Comparison of ENCODE assay signal across 24 cellular contexts in genomic region chr3:4708230-4708629, GRCh38.
"Had no signal": no experiment of that assay in that cellular context is flagged by ENCODE, and none has a peak within 500 bp of the region (broad histone marks: within the 10 kb centered on the region; RNA-seq: fewer than 3 reads in every experiment).

No MANE protein-coding gene starts in this region.

- H3K27ac ChIP-seq: cardiac muscle cell, hepatocyte, pancreas, psoas muscle, stomach, suprapubic skin, transverse colon had no signal

- H3K27ac Mint-ChIP-seq: activated B cell treated with CpG ODN at 0.5 μM for 24 hours; activated CD4-positive, alpha-beta T cell treated with anti-CD3 and anti-CD28 coated beads for 36 hours; activated naive CD8-positive, alpha-beta T cell treated with anti-CD3 and anti-CD28 coated beads, Interleukin-2, amount 50 U/mL, for 24 hours; activated T-cell treated with anti-CD3 and anti-CD28 coated beads, Interleukin-2, amount 50 U/mL, for 72 hours; dendritic cell treated with granulocyte-macrophage colony-stimulating factor and Interleukin-4, amounts not matched to agents 40 ng/mL and 50 ng/mL, for 4 days had no signal

- H3K9me3 Mint-ChIP-seq: activated B cell treated with CpG ODN at 0.5 μM for 24 hours; activated naive CD8-positive, alpha-beta T cell treated with anti-CD3 and anti-CD28 coated beads, Interleukin-2, amount 50 U/mL, for 24 hours; dendritic cell treated with granulocyte-macrophage colony-stimulating factor and Interleukin-4, amounts not matched to agents 40 ng/mL and 50 ng/mL, for 4 days had no signal

- H3K36me3 ChIP-seq: pancreas, transverse colon, uterus had no signal

- H3K4me3 ChIP-seq: cardiac muscle cell, hepatocyte, pancreas, psoas muscle, stomach, suprapubic skin, transverse colon, uterus had no signal

- H3K4me3 Mint-ChIP-seq: activated B cell treated with CpG ODN at 0.5 μM for 24 hours; activated CD4-positive, alpha-beta T cell treated with anti-CD3 and anti-CD28 coated beads for 36 hours; activated naive CD8-positive, alpha-beta T cell treated with anti-CD3 and anti-CD28 coated beads, Interleukin-2, amount 50 U/mL, for 24 hours; activated T-cell treated with anti-CD3 and anti-CD28 coated beads, Interleukin-2, amount 50 U/mL, for 72 hours; dendritic cell treated with granulocyte-macrophage colony-stimulating factor and Interleukin-4, amounts not matched to agents 40 ng/mL and 50 ng/mL, for 4 days had no signal

- DNase-seq: activated B cell treated with CpG ODN at 0.5 μM for 24 hours; activated CD4-positive, alpha-beta T cell treated with anti-CD3 and anti-CD28 coated beads for 36 hours; activated CD4-positive, alpha-beta T cell treated with anti-CD3 and anti-CD28 coated beads, Interleukin-2, amount 50 U/mL, for 48 hours; activated effector memory CD4-positive, alpha-beta T cell treated with anti-CD3 and anti-CD28 coated beads, Interleukin-2, amount 50 U/mL, for 16 hours; activated naive CD4-positive, alpha-beta T cell treated with anti-CD3 and anti-CD28 coated beads, Interleukin-2, amount 50 U/mL, for 16 hours; activated naive CD8-positive, alpha-beta T cell treated with anti-CD3 and anti-CD28 coated beads, Interleukin-2, amount 50 U/mL, for 24 hours; activated T-cell treated with anti-CD3 and anti-CD28 coated beads, Interleukin-2, amount 50 U/mL, for 72 hours; effector CD8-positive, alpha-beta T cell; foreskin melanocyte; islet precursor cell; left cardiac atrium; mesenchymal stem cell; pancreas; psoas muscle; right cardiac atrium; stimulated activated CD4-positive, alpha-beta T cell treated with anti-CD3 and anti-CD28 coated beads, Interleukin-1b, Interleukin-23, amount 100 ng/mL, for 48 hours; stomach; T1000; transverse colon; uterus had no signal

- H3K27me3 ChIP-seq: cardiac muscle cell, hepatocyte, pancreas, stomach, suprapubic skin, transverse colon, uterus had no signal

- ATAC-seq: activated CD4-positive, alpha-beta T cell treated with anti-CD3 and anti-CD28 coated beads for 36 hours; activated naive CD8-positive, alpha-beta T cell treated with anti-CD3 and anti-CD28 coated beads, Interleukin-2, amount 50 U/mL, for 24 hours; activated T-cell treated with anti-CD3 and anti-CD28 coated beads, Interleukin-2, amount 50 U/mL, for 72 hours; left cardiac atrium; pancreas; psoas muscle had no signal

- H3K9me3 ChIP-seq: pancreas, psoas muscle, stomach, suprapubic skin, transverse colon, uterus had no signal

- H3K27me3 Mint-ChIP-seq: activated B cell treated with CpG ODN at 0.5 μM for 24 hours; activated CD4-positive, alpha-beta T cell treated with anti-CD3 and anti-CD28 coated beads for 36 hours; activated naive CD8-positive, alpha-beta T cell treated with anti-CD3 and anti-CD28 coated beads, Interleukin-2, amount 50 U/mL, for 24 hours; dendritic cell treated with granulocyte-macrophage colony-stimulating factor and Interleukin-4, amounts not matched to agents 40 ng/mL and 50 ng/mL, for 4 days had no signal
